20 cellular contexts compared by ENCODE assay signal in genomic region chr3:169939320-169939719, GRCh38. TPM values are rescaled to one million over a fixed set of nuclear protein-coding genes. Genes with fewer than 3 reads are reported as not detected.
DNase-seq lines count a peak whose midpoint lies in the region; ATAC-seq and TF ChIP-seq lines count a peak whose summit lies in the region.
"Had no signal": no experiment of that assay in that cellular context is flagged by ENCODE, and none has a peak within 500 bp of the region (broad histone marks: within the 10 kb centered on the region; RNA-seq: fewer than 3 reads in every experiment).

No MANE protein-coding gene starts in this region.

- H3K27ac ChIP-seq in MM.1S (ENCODE audit: low read length) (peak overlapping the region; percentile 88; the same call in 1 of the 2 replicates), thyroid gland (peak overlapping the region; percentile 67 to 79 (median 76)), caudate nucleus (ENCODE audit: low read depth, low read length) (no peak overlapping the region)
- H3K27ac ChIP-seq: 22Rv1, PC-9 had no signal

- H3K36me3 Mint-ChIP-seq in activated B cell treated with CpG ODN at 0.5 μM for 24 hours (ENCODE audit: low read depth) = no peaks in the 10 kb centered on the region

- H3K9me3 ChIP-seq in MM.1S (replicated peaks; ENCODE audit: insufficient read depth, low read length) (no peaks in the 10 kb centered on the region), thyroid gland (no peaks in the 10 kb centered on the region)

- no peak overlapping the region for H3K9ac ChIP-seq in MM.1S (ENCODE audit: low read length)

- H3K36me3 ChIP-seq in MM.1S (replicated peaks; ENCODE audit: insufficient read depth, low read length) (no peaks in the 10 kb centered on the region), thyroid gland (no peaks in the 10 kb centered on the region)

- no peak for TF ChIP-seq POLR2A in thyroid gland (IDR thresholded peaks at IDR 0.05)

- no peaks in the 10 kb centered on the region for H3K9me3 Mint-ChIP-seq in activated B cell treated with CpG ODN at 0.5 μM for 24 hours

- peak overlapping the region; percentile 94 for H3K27ac Mint-ChIP-seq in activated B cell treated with CpG ODN at 0.5 μM for 24 hours

- DNase-seq in DMS53 (lab: John Stamatoyannopoulos, UW) (peak; percentile 22), DMS53 treated with DMSO at 0.1 percent for 48 hours (lab: John Stamatoyannopoulos, UW; ENCODE audit: unreplicated experiment) (no peak), MM.1S (no peak), activated B cell treated with CpG ODN at 0.5 μM for 24 hours (no peak), thyroid gland (peak; percentile 50 to 52), caudate nucleus (lab: John Stamatoyannopoulos, UW) (no peak)
- no peak for DNase-seq in activated T-cell treated with anti-CD3 and anti-CD28 coated beads, Interleukin-2, amount 50 U/mL, for 1 hour
- DNase-seq: AML-193; CD4-positive, CD25-positive, alpha-beta regulatory T cell; COR-L47; EL; NCI-H1105; NCI-H2081; NCI-H748 treated with DMSO at 0.1 percent for 48 hours; PC-9 had no signal

- H3K4me3 Mint-ChIP-seq in activated B cell treated with CpG ODN at 0.5 μM for 24 hours = peak overlapping the region; percentile 41
- H3K4me3 Mint-ChIP-seq: CD4-positive, CD25-positive, alpha-beta regulatory T cell had no signal

- H3F3A ChIP-seq in MM.1S (ENCODE audit: insufficient read depth, low read length) = peaks cover 32% of the 10 kb centered on the region

- POLR2A ChIA-PET in activated B cell treated with CpG ODN at 0.5 μM for 24 hours (lab: Charles Lee) = interaction anchor here (0.7 to 14.4 kb wide), 9 partner anchors 6 to 178 kb away, joined by 3 to 305 read pairs (median 10); partner anchors contain the start of genes LRRC34, LRRIQ4 and SEC62

- no peaks in the 10 kb centered on the region for H3K9me2 ChIP-seq in MM.1S (replicated peaks; ENCODE audit: insufficient read depth, low read length)

- no peaks in the 10 kb centered on the region for H4K20me1 ChIP-seq in MM.1S (ENCODE audit: insufficient read depth, low read length)

- CTCF ChIA-PET in activated B cell treated with CpG ODN at 0.5 μM for 24 hours (lab: Charles Lee) = interaction anchor here (1.5 kb wide), 1 partner anchor 9 kb away, joined by 4 read pairs; no protein-coding TSS in a partner anchor

- ATAC-seq in activated B cell treated with CpG ODN at 0.5 μM for 24 hours (ENCODE audit: low read depth) (no peak), GM19463 (IDR thresholded peaks at IDR 0.05; ENCODE audit: unreplicated experiment) (no peak)

- no peaks in the 10 kb centered on the region for H3K79me2 ChIP-seq in MM.1S (ENCODE audit: low read length)

- H3K27me3 ChIP-seq in MM.1S (replicated peaks; ENCODE audit: insufficient read depth, low read length) = no peaks in the 10 kb centered on the region
- no peaks in the 10 kb centered on the region for H3K27me3 ChIP-seq in thyroid gland

- H3K4me3 ChIP-seq in MM.1S (ENCODE audit: low read length) (no peak overlapping the region), thyroid gland (replicated peaks in 1 of 3) (no peak overlapping the region)
- H3K4me3 ChIP-seq: PC-9 had no signal

- peaks cover 44% of the 10 kb centered on the region for H3K4me1 ChIP-seq in MM.1S (ENCODE audit: low read length)
- peaks cover 24 to 32% of the 10 kb centered on the region in 2 donors for H3K4me1 ChIP-seq in thyroid gland

- peaks cover 72% of the 10 kb centered on the region for H3K4me1 Mint-ChIP-seq in activated B cell treated with CpG ODN at 0.5 μM for 24 hours

- intact Hi-C loops in activated B cell treated with CpG ODN at 0.5 μM for 24 hours (cut with micrococcal nuclease) = no loop called here
- intact Hi-C loops in thyroid gland (cut with DNase I) = no loop called here

- H3K27me3 Mint-ChIP-seq in activated B cell treated with CpG ODN at 0.5 μM for 24 hours = no peaks in the 10 kb centered on the region

- H2AFZ ChIP-seq in MM.1S (ENCODE audit: low read length) = no peak overlapping the region
- H2AFZ ChIP-seq: PC-9 had no signal

- WGBS in thyroid gland, 2 donors = 46 to 52% methylated on average over 1 of the region's 1 CpG

- peak overlapping the region; percentile 58; the same call in 1 of the 2 replicates for H3K4me2 ChIP-seq in MM.1S (ENCODE audit: low read depth, low read length)
- H3K4me2 ChIP-seq: PC-9 had no signal

- TF ChIP-seq CTCF in MM.1S (IDR thresholded peaks at IDR 0.05; ENCODE audit: low read length) (no peak), activated B cell treated with CpG ODN at 0.5 μM for 24 hours (IDR thresholded peaks at IDR 0.05) (no peak), thyroid gland (IDR thresholded peaks at IDR 0.05) (no peak)

RNA-seq across cellular contexts. Expression of gene SEC62, which starts 27.3 kb away (rescaled TPM):
- total RNA-seq in activated B cell treated with CpG ODN at 0.5 μM for 24 hours = 140 and 165 TPM in 2 replicates
- total RNA-seq in thyroid gland = 100 to 1,000 TPM in 2 of 4 donors, 10 to 100 TPM in 2; 90.9 to 124 (median 104) TPM

RNA-seq across cellular contexts. Expression of gene SAMD7, which starts 27.9 kb away (rescaled TPM):
- total RNA-seq in activated B cell treated with CpG ODN at 0.5 μM for 24 hours (0.20 TPM in 1 of 2 replicates, not detected in the other), thyroid gland (not detected)
- total RNA-seq: CD4-positive, CD25-positive, alpha-beta regulatory T cell; HT-29; LHCN-M2; NCI-H460; PC-9 had no signal

Comparison
In these comparisons a context has a peak if more than half of its experiments do, and no peak if none do; other contexts are left out.
1. DNase-seq: peak in DMS53 (single experiment) and thyroid gland (2 of 2); none in DMS53 treated with DMSO at 0.1 percent for 48 hours (single experiment), MM.1S (single experiment), activated B cell treated with CpG ODN at 0.5 μM for 24 hours (single experiment), activated T-cell treated with anti-CD3 and anti-CD28 coated beads, Interleukin-2, amount 50 U/mL, for 1 hour (single experiment) and caudate nucleus (0 of 61).